In the genomic region with DNA sequence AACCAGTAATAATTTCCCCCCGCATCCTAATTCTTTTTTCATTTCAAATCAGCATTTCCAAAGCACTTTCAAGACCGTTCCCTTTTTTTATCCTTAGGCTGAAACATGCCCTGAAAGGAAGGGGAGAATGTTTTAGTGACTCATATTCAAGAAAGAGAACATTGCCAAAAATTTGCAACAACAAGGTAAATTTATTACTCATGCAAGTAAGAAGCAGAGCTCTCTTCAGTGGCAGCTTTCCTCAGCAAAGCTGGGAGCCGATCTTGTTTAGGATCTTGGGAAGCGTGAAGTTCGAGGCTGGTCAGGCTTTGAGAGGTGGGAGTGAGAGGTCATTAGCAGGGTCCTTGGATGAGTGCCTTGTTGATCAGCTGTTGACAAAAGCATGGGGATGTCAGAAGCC, we compare ENCODE assay signal across 12 cellular contexts.
DNase-seq lines count a peak whose midpoint lies in the region; ATAC-seq, FAIRE-seq and TF ChIP-seq lines count a peak whose summit lies in the region.
"Had no signal": no experiment of that assay in that cellular context is flagged by ENCODE, and none has a peak within 500 bp of the region (broad histone marks: within the 10 kb centered on the region; RNA-seq: fewer than 3 reads in every experiment).

No MANE protein-coding gene starts in this region.

- CTCF ChIA-PET in A549 (lab: Yijun Ruan, JAX) = interaction anchor here (0.6 to 2.6 kb wide), 6 partner anchors 18 to 242 kb away, joined by 3 to 8 read pairs (median 4); no protein-coding TSS in a partner anchor

- peak; percentile 31 to 58 for DNase-seq in A549 (ENCODE audit: low read depth in 1 of 2, low spot score in 1 of 2)
- peak; percentile 62 for DNase-seq in HS-5 (ENCODE audit: low read depth)
- DNase-seq in breast epithelium (ENCODE audit: low spot score in 2 of 2) = no peak
- peak; percentile 32 for DNase-seq in left kidney (ENCODE audit: low read depth, low spot score)
- DNase-seq in HAP-1 (ENCODE audit: low spot score in 2 of 2) = no peak
- no peak for DNase-seq in Kasumi-1 (lab: John Stamatoyannopoulos, UW)
- DNase-seq in globus pallidus (ENCODE audit: low spot score) = no peak
- DNase-seq: islet precursor cell, NCI-H1694 treated with DMSO at 0.1 percent for 48 hours, retina had no signal

- WGBS in A549 (ENCODE audit: missing lambda C conversion rate) = 64% methylated on average over 5 of the region's 5 CpGs

- no peak; a peak in 1 of 5 replicates for TF ChIP-seq RAD21 in A549 (conservative IDR thresholded peaks at IDR 0.05 in 1 of 2, IDR thresholded peaks at IDR 0.05 in 1 of 2)

- POLR2A ChIA-PET in A549 (lab: Yijun Ruan, JAX) = interaction anchor here (1.3 to 1.5 kb wide), 3 partner anchors 28 to 129 kb away, joined by 3 to 5 read pairs (median 3); a partner anchor contains a TSS

- H3K9me3 ChIP-seq in A549 = no peaks in the 10 kb centered on the region
- H3K9me3 ChIP-seq in breast epithelium = no peaks in the 10 kb centered on the region
- no peaks in the 10 kb centered on the region for H3K9me3 ChIP-seq in HAP-1

- H3K4me3 ChIP-seq in A549 (no peak overlapping the region), breast epithelium (no peak overlapping the region), HAP-1 (no peak overlapping the region)
- H3K4me3 ChIP-seq: BLaER1 treated with 17β-estradiol and CSF1 and Interleukin-3, amounts not matched to agents 10 nM and 100 nM had no signal

- TF ChIP-seq CTCF in A549 (IDR thresholded peaks at IDR 0.05) (no peak), breast epithelium (IDR thresholded peaks at IDR 0.05) (no peak)

- in situ Hi-C loops in HAP-1 (cut with MboI; ENCODE audit: low sequenced_read_pairs) = no loop called here

- TF ChIP-seq EP300 in A549 (IDR thresholded peaks at IDR 0.05) = no peak

- H3K27me3 ChIP-seq in breast epithelium (no peaks in the 10 kb centered on the region), HAP-1 (ENCODE audit: low read depth) (no peaks in the 10 kb centered on the region)
- H3K27me3 ChIP-seq: BLaER1 treated with 17β-estradiol and CSF1 and Interleukin-3, amounts not matched to agents 10 nM and 100 nM had no signal

- peak overlapping the region; percentile 63 for H3K4me2 ChIP-seq in A549

- peak overlapping the region; percentile 38 to 65; a peak in 4 of 6 replicates for H3K27ac ChIP-seq in A549
- H3K27ac ChIP-seq in breast epithelium = peak overlapping the region; percentile 50 to 68

- TF ChIP-seq POLR2A in A549 (IDR thresholded peaks at IDR 0.05; ENCODE audit: low read length) (no peak), breast epithelium (IDR thresholded peaks at IDR 0.05) (no peak)

- FAIRE-seq in A549 (lab: Jason Lieb, UNC) = peak; percentile 7

- H3K4me1 ChIP-seq in A549 = peaks cover 33% of the 10 kb centered on the region
- peaks cover 0 to 7% of the 10 kb centered on the region in 2 donors for H3K4me1 ChIP-seq in breast epithelium
- H3K4me1 ChIP-seq in HAP-1 = peaks cover 10% of the 10 kb centered on the region

- H3K36me3 ChIP-seq in breast epithelium (no peaks in the 10 kb centered on the region), HAP-1 (replicated peaks) (no peaks in the 10 kb centered on the region)

- ATAC-seq in A549 = peak; percentile 64 to 66
- ATAC-seq in HG02852 (IDR thresholded peaks at IDR 0.05; ENCODE audit: unreplicated experiment) = no peak

- intact Hi-C loops in breast epithelium (cut with DNase I; ENCODE audit: low total_unique reads) = no loop called here

TF ChIP-seq in A549, 52 proteins besides CTCF, POLR2A, EP300 and RAD21:
- 0 out of 2 replicates have a peak, but pooled peaks have one; percentile 18 for TF ChIP-seq JUNB (IDR thresholded peaks at IDR 0.05)
- peak; percentile 26; the same call in 1 of the 2 replicates for TF ChIP-seq FOSL2 (IDR thresholded peaks at IDR 0.05)
- peak; percentile 71 for TF ChIP-seq FOSL2 (CRISPR knock-in tag; IDR thresholded peaks at IDR 0.05)
- TF ChIP-seq CBX2 (IDR thresholded peaks at IDR 0.05; ENCODE audit: borderline replicate concordance, low read depth) = no peak
- TF ChIP-seq KDM1A (IDR thresholded peaks at IDR 0.05; ENCODE audit: low read depth) = no peak
- TF ChIP-seq, protein P1, sequence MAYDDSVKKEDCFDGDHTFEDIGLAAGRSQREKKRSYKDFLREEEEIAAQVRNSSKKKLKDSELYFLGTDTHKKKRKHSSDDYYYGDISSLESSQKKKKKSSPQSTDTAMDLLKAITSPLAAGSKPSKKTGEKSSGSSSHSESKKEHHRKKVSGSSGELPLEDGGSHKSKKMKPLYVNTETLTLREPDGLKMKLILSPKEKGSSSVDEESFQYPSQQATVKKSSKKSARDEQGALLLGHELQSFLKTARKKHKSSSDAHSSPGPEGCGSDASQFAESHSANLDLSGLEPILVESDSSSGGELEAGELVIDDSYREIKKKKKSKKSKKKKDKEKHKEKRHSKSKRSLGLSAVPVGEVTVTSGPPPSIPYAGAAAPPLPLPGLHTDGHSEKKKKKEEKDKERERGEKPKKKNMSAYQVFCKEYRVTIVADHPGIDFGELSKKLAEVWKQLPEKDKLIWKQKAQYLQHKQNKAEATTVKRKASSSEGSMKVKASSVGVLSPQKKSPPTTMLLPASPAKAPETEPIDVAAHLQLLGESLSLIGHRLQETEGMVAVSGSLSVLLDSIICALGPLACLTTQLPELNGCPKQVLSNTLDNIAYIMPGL (CRISPR knock-in tag; IDR thresholded peaks at IDR 0.05; ENCODE audit: borderline replicate concordance) = no peak
- TF ChIP-seq CEBPB (IDR thresholded peaks at IDR 0.05) = 0 out of 4 replicates have a peak, but pooled peaks of 1 of the 2 experiments have one; percentile 30

Comparison
In these comparisons a context has a peak if more than half of its experiments do, and no peak if none do; other contexts are left out.
1. DNase-seq: peak in A549 (2 of 2), HS-5 (single experiment) and left kidney (single experiment); none in breast epithelium (0 of 2), HAP-1 (0 of 2), Kasumi-1 (0 of 2) and globus pallidus (single experiment).